15 cellular contexts compared by ENCODE assay signal in the genomic region with DNA sequence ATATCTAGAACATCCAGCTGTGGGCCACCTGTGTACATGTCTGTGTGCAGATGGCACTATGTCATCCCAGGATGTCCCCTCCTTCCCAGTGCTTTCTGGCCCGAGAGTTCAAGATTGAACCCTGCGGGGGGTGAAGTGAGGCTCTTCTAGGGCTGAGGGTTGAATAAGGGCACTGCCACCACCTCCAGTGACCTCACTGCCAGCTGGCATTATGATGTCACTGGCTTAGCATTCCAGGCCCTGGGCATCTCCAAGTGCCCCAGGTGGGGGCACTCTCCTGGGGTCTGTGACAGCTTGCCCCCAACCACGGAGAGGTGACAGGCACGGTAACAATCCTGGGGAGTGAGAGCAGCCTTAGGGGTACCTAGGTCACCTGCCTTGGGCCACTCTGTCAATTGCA. TPM values are rescaled to one million over a fixed set of nuclear protein-coding genes. Genes with fewer than 3 reads are reported as not detected.
DNase-seq lines count a peak whose midpoint lies in the region; ATAC-seq and TF ChIP-seq lines count a peak whose summit lies in the region.
"Had no signal": no experiment of that assay in that cellular context is flagged by ENCODE, and none has a peak within 500 bp of the region (broad histone marks: within the 10 kb centered on the region; RNA-seq: fewer than 3 reads in every experiment).

No MANE protein-coding gene starts in this region.

- peaks cover 12% of the 10 kb centered on the region for H3K36me3 Mint-ChIP-seq in GM23338 (ENCODE audit: low read depth)
- peaks cover 10% of the 10 kb centered on the region for H3K36me3 Mint-ChIP-seq in memory B cell
- H3K36me3 Mint-ChIP-seq in naive thymus-derived CD4-positive, alpha-beta T cell: peaks cover 0 to 3% (median 1%) of the 10 kb centered on the region in 5 donors

- no peaks in the 10 kb centered on the region for H3K9me2 ChIP-seq in GM23338 (ENCODE audit: insufficient read depth)

- H3K36me3 ChIP-seq in GM23338 (ENCODE audit: insufficient read depth) (no peaks in the 10 kb centered on the region), gastrocnemius medialis (no peaks in the 10 kb centered on the region)
- H3K36me3 ChIP-seq in naive thymus-derived CD4-positive, alpha-beta T cell (ENCODE audit: control insufficient read depth in 2 of 3, insufficient read depth in 3 of 3, low read length in 3 of 3): no peaks in the 10 kb centered on the region

- H2AFZ ChIP-seq in GM23338: no peak overlapping the region

- in situ Hi-C loops in gastrocnemius medialis (cut with MboI; ENCODE audit: low sequenced_read_pairs in 4 of 4): no loop called here

- TF ChIP-seq CTCF in GM23338 (conservative IDR thresholded peaks at IDR 0.05; ENCODE audit: low read depth in 2 of 2) (no peak), gastrocnemius medialis (IDR thresholded peaks at IDR 0.05 in 4 of 5, conservative IDR thresholded peaks at IDR 0.05 in 1 of 5) (no peak)

- H3K27me3 ChIP-seq in GM23338 (ENCODE audit: insufficient read depth) (no peaks in the 10 kb centered on the region), gastrocnemius medialis (no peaks in the 10 kb centered on the region)
- no peaks in the 10 kb centered on the region for H3K27me3 ChIP-seq in naive thymus-derived CD4-positive, alpha-beta T cell (ENCODE audit: control insufficient read depth in 2 of 2, insufficient read depth in 2 of 2, low read length in 2 of 2)
- H3K27me3 ChIP-seq: BE2C had no signal

- peaks cover 72% of the 10 kb centered on the region for H4K20me1 ChIP-seq in GM23338 (replicated peaks; ENCODE audit: insufficient read depth)

- DNase-seq in GM23338 (ENCODE audit: low spot score) (no peak), memory B cell (ENCODE audit: low spot score in 2 of 2) (no peak), gastrocnemius medialis (peak in 1 of 2 donors; percentile 48), erythroblast (lab: John Stamatoyannopoulos, UW) (no peak), retina (no peak), NCI-H1436 (lab: John Stamatoyannopoulos, UW) (no peak)
- no peak for DNase-seq in naive thymus-derived CD4-positive, alpha-beta T cell
- DNase-seq: activated naive CD4-positive, alpha-beta T cell; BE2C; HFFc6; NCI-H1694 treated with DMSO at 0.1 percent for 48 hours; NCI-H510A treated with DMSO at 0.1 percent for 48 hours; WERI-Rb-1 had no signal

- no peaks in the 10 kb centered on the region for H3K9me3 Mint-ChIP-seq in GM23338
- H3K9me3 Mint-ChIP-seq in memory B cell: no peaks in the 10 kb centered on the region
- H3K9me3 Mint-ChIP-seq in naive thymus-derived CD4-positive, alpha-beta T cell: peaks cover 0 to 2% (median 0%) of the 10 kb centered on the region in 11 donors
- H3K9me3 Mint-ChIP-seq: HFFc6 had no signal

- H3K27ac Mint-ChIP-seq in GM23338: no peak overlapping the region; the same call in 1 of the 2 replicates
- H3K27ac Mint-ChIP-seq in memory B cell: peak overlapping the region; percentile 54
- no peak overlapping the region for H3K27ac Mint-ChIP-seq in naive thymus-derived CD4-positive, alpha-beta T cell
- H3K27ac Mint-ChIP-seq: HFFc6 had no signal

- H3K27me3 Mint-ChIP-seq in GM23338 (ENCODE audit: insufficient read depth, low read depth, poor library complexity): peaks cover 21% of the 10 kb centered on the region
- no peaks in the 10 kb centered on the region for H3K27me3 Mint-ChIP-seq in memory B cell
- H3K27me3 Mint-ChIP-seq in naive thymus-derived CD4-positive, alpha-beta T cell: peaks cover 0 to 6% (median 3%) of the 10 kb centered on the region in 5 donors

- POLR2A ChIA-PET in naive thymus-derived CD4-positive, alpha-beta T cell (lab: Charles Lee): no interaction called here

- H3K4me1 ChIP-seq in GM23338 (ENCODE audit: insufficient read depth) (peaks cover 25% of the 10 kb centered on the region), gastrocnemius medialis (peaks cover 88 to 90% of the 10 kb centered on the region in 2 donors)
- peaks cover 5 to 9% of the 10 kb centered on the region in 2 donors for H3K4me1 ChIP-seq in naive thymus-derived CD4-positive, alpha-beta T cell (ENCODE audit: control insufficient read depth in 2 of 2, insufficient read depth in 2 of 2, low read length in 2 of 2)

- TF ChIP-seq POLR2A in gastrocnemius medialis (IDR thresholded peaks at IDR 0.05) (no peak), erythroblast (IDR thresholded peaks at IDR 0.05; ENCODE audit: low read length) (no peak)

- peaks cover 78% of the 10 kb centered on the region for H3K79me2 ChIP-seq in GM23338 (replicated peaks; ENCODE audit: insufficient read depth)

- no peak overlapping the region for H3K27ac ChIP-seq in GM23338 (ENCODE audit: low read depth)
- H3K27ac ChIP-seq in angular gyrus (ENCODE audit: low read depth, low read length): peak overlapping the region; percentile 69
- peak overlapping the region; percentile 97 to 99 (median 98) for H3K27ac ChIP-seq in gastrocnemius medialis
- H3K27ac ChIP-seq in naive thymus-derived CD4-positive, alpha-beta T cell (ENCODE audit: low read depth, low read length): no peak overlapping the region
- H3K27ac ChIP-seq: HL-60, WERI-Rb-1 had no signal

- H3K4me1 Mint-ChIP-seq in GM23338 (peaks cover 57% of the 10 kb centered on the region), memory B cell (peaks cover 45% of the 10 kb centered on the region)
- peaks cover 5 to 25% (median 7%) of the 10 kb centered on the region in 7 donors for H3K4me1 Mint-ChIP-seq in naive thymus-derived CD4-positive, alpha-beta T cell

- no peak overlapping the region for H3K4me3 ChIP-seq in GM23338
- no peak overlapping the region for H3K4me3 ChIP-seq in gastrocnemius medialis
- H3K4me3 ChIP-seq in naive thymus-derived CD4-positive, alpha-beta T cell (ENCODE audit: low read length): no peak overlapping the region

- intact Hi-C loops in gastrocnemius medialis (cut with DNase I; ENCODE audit: low total_unique reads): no loop called here
- intact Hi-C loops in naive thymus-derived CD4-positive, alpha-beta T cell (cut with micrococcal nuclease): no loop called here

- H3F3A ChIP-seq in GM23338 (replicated peaks; ENCODE audit: low read depth): 0 out of 2 replicates have a peak, but pooled peaks cover 21% of the 10 kb centered on the region

- no peak overlapping the region for H3K4me2 ChIP-seq in GM23338

- H3K9me3 ChIP-seq in gastrocnemius medialis: no peaks in the 10 kb centered on the region
- no peaks in the 10 kb centered on the region for H3K9me3 ChIP-seq in naive thymus-derived CD4-positive, alpha-beta T cell (ENCODE audit: control insufficient read depth in 2 of 3, low read length in 3 of 3)
- H3K9me3 ChIP-seq: BE2C had no signal

- H3K4me3 Mint-ChIP-seq in GM23338: no peak overlapping the region
- H3K4me3 Mint-ChIP-seq in memory B cell: peak overlapping the region; percentile 38
- H3K4me3 Mint-ChIP-seq in naive thymus-derived CD4-positive, alpha-beta T cell: peak overlapping the region in 1 of 10 donors; percentile 9
- H3K4me3 Mint-ChIP-seq: HFFc6 had no signal

- ATAC-seq in GM23338: no peak
- ATAC-seq in memory B cell (ENCODE audit: low read depth): no peak
- ATAC-seq in gastrocnemius medialis: no peak
- ATAC-seq in naive thymus-derived CD4-positive, alpha-beta T cell: no peak

- CTCF ChIA-PET in naive thymus-derived CD4-positive, alpha-beta T cell (lab: Charles Lee): no interaction called here

TF ChIP-seq in GM23338, 12 proteins besides CTCF, POLR2A, EP300 and RAD21:
- TF ChIP-seq ZNF114 (CRISPR knock-in tag; IDR thresholded peaks at IDR 0.05): no peak
- 0 out of 2 replicates have a peak, but pooled peaks have one; percentile 16 for TF ChIP-seq POLR2AphosphoS5 (IDR thresholded peaks at IDR 0.05; ENCODE audit: low read depth)

RNA-seq across cellular contexts. Expression of gene CXXC5, which starts 27.1 kb away (rescaled TPM):
- total RNA-seq in GM23338 (2014; rRNA removed; shearing (Covaris generic)): 97.9 and 111 TPM in 2 replicates
- 63.3 and 65.0 TPM in 2 replicates for polyA plus RNA-seq in GM23338 (2016; fragmentation: Nextera tagmentation; extraction: Ambion mirVana)
- total RNA-seq in gastrocnemius medialis: 10 to 100 TPM; 38.5 to 83.8 (median 60.9) TPM
- 10 to 100 TPM in 1 of 5 experiments, 1 to 10 TPM in 3, under 1 TPM in 1; 0.73 to 21.4 (median 3.5) TPM for total RNA-seq in naive thymus-derived CD4-positive, alpha-beta T cell
- 1 to 10 TPM; 1.7 to 2.2 TPM for polyA plus RNA-seq in naive thymus-derived CD4-positive, alpha-beta T cell

Comparison
In these comparisons a context has a peak if more than half of its experiments do, and no peak if none do; other contexts are left out.
1. H3K27ac ChIP-seq: peak in angular gyrus (single experiment) and gastrocnemius medialis (4 of 4); none in GM23338 (single experiment) and naive thymus-derived CD4-positive, alpha-beta T cell (single experiment).